35 cellular contexts compared by ENCODE assay signal in genomic region chr1:151966061-151966460, GRCh38.
"Had no signal": no experiment of that assay in that cellular context is flagged by ENCODE, and none has a peak within 500 bp of the region (broad histone marks: within the 10 kb centered on the region; RNA-seq: fewer than 3 reads in every experiment).

No MANE protein-coding gene starts in this region.

- ATAC-seq: activated CD4-positive, alpha-beta T cell treated with anti-CD3 and anti-CD28 coated beads for 36 hours; activated CD8-positive, alpha-beta memory T cell treated with anti-CD3 and anti-CD28 coated beads, Interleukin-2, amount 10 ng/mL, durations not matched to agents 7 days and 5 days; activated CD8-positive, alpha-beta T cell treated with anti-CD3 and anti-CD28 coated beads, Interleukin-2, amount 10 ng/mL, durations not matched to agents 7 days and 5 days; activated naive CD4-positive, alpha-beta T cell treated with anti-CD3 and anti-CD28 coated beads, Interleukin-2, amount 50 U/mL, for 72 hours; foreskin keratinocyte; gastrocnemius medialis; heart left ventricle; T-cell had no signal

- H3K27ac ChIP-seq: ascending aorta, breast epithelium, coronary artery, dorsolateral prefrontal cortex, esophagus muscularis mucosa, foreskin keratinocyte, gastrocnemius medialis, heart left ventricle had no signal

- H3K4me1 ChIP-seq: breast epithelium had no signal

- H3K36me3 Mint-ChIP-seq: activated CD4-positive, alpha-beta memory T cell treated with anti-CD3 and anti-CD28 coated beads for 36 hours; activated CD8-positive, alpha-beta memory T cell treated with anti-CD3 and anti-CD28 coated beads, Interleukin-2, amount 10 ng/mL, durations not matched to agents 7 days and 5 days; activated naive CD4-positive, alpha-beta T cell treated with anti-CD3 and anti-CD28 coated beads, Interleukin-2, amount 10 ng/mL, durations not matched to agents 7 days and 5 days; activated naive CD4-positive, alpha-beta T cell treated with anti-CD3 and anti-CD28 coated beads, Interleukin-2, amount 50 U/mL, for 72 hours; activated naive CD8-positive, alpha-beta T cell treated with anti-CD3 and anti-CD28 coated beads, Interleukin-2, amount 10 ng/mL, durations not matched to agents 7 days and 5 days; brain; T-cell had no signal

- H3K27me3 ChIP-seq: ascending aorta, breast epithelium, esophagus muscularis mucosa, foreskin keratinocyte, gastrocnemius medialis, heart left ventricle had no signal

- H3K4me3 ChIP-seq: ascending aorta, breast epithelium, coronary artery, dorsolateral prefrontal cortex, esophagus muscularis mucosa, gastrocnemius medialis, heart left ventricle had no signal

- H3K27me3 Mint-ChIP-seq: activated CD4-positive, alpha-beta memory T cell treated with anti-CD3 and anti-CD28 coated beads for 36 hours; activated CD4-positive, alpha-beta T cell treated with anti-CD3 and anti-CD28 coated beads for 36 hours; dendritic cell treated with granulocyte-macrophage colony-stimulating factor and Interleukin-4, amounts not matched to agents 40 ng/mL and 50 ng/mL, for 4 days had no signal

- DNase-seq: activated CD4-positive, alpha-beta memory T cell treated with anti-CD3 and anti-CD28 coated beads for 36 hours; activated CD4-positive, alpha-beta T cell treated with anti-CD3 and anti-CD28 coated beads for 36 hours; activated CD4-positive, alpha-beta T cell treated with anti-CD3 and anti-CD28 coated beads, Interleukin-2, amount 10 ng/mL, durations not matched to agents 24 days and 14 days; activated CD4-positive, CD25-positive, alpha-beta regulatory T cell; activated CD4-positive, CD25-positive, alpha-beta regulatory T cell treated with anti-CD3 and anti-CD28 coated beads, Interleukin-2, amount 50 U/mL, for 72 hours; activated CD8-positive, alpha-beta memory T cell treated with anti-CD3 and anti-CD28 coated beads, Interleukin-2, amount 10 ng/mL, durations not matched to agents 7 days and 5 days; activated CD8-positive, alpha-beta memory T cell treated with anti-CD3 and anti-CD28 coated beads, Interleukin-2, amount 50 U/mL, for 4 hours; activated CD8-positive, alpha-beta T cell treated with anti-CD3 and anti-CD28 coated beads, Interleukin-2, amount 10 ng/mL, durations not matched to agents 7 days and 5 days; activated gamma-delta T cell; activated naive CD4-positive, alpha-beta T cell; activated naive CD4-positive, alpha-beta T cell treated with anti-CD3 and anti-CD28 coated beads, Interleukin-2, amount 10 ng/mL, durations not matched to agents 7 days and 5 days; activated naive CD8-positive, alpha-beta T cell treated with anti-CD3 and anti-CD28 coated beads, Interleukin-2, amount 10 ng/mL, durations not matched to agents 7 days and 5 days; activated T-cell treated with anti-CD3 and anti-CD28 coated beads, Interleukin-2, amount 50 U/mL, for 1 hour; activated T-cell treated with anti-CD3 and anti-CD28 coated beads, Interleukin-2, amount 50 U/mL, for 48 hours; dorsolateral prefrontal cortex; effector memory CD4-positive, alpha-beta T cell; endodermal cell; erythroblast; foreskin keratinocyte; gastrocnemius medialis; glutamatergic neuron; heart left ventricle; T-cell; T1000 had no signal

- H3K4me3 Mint-ChIP-seq: activated CD4-positive, alpha-beta memory T cell treated with anti-CD3 and anti-CD28 coated beads for 36 hours; activated CD4-positive, alpha-beta T cell treated with anti-CD3 and anti-CD28 coated beads for 36 hours; activated CD4-positive, alpha-beta T cell treated with anti-CD3 and anti-CD28 coated beads, Interleukin-2, amount 10 ng/mL, durations not matched to agents 24 days and 14 days; activated CD8-positive, alpha-beta memory T cell treated with anti-CD3 and anti-CD28 coated beads, Interleukin-2, amount 10 ng/mL, durations not matched to agents 7 days and 5 days; activated CD8-positive, alpha-beta T cell treated with anti-CD3 and anti-CD28 coated beads, Interleukin-2, amount 10 ng/mL, durations not matched to agents 7 days and 5 days; activated naive CD4-positive, alpha-beta T cell treated with anti-CD3 and anti-CD28 coated beads, Interleukin-2, amount 10 ng/mL, durations not matched to agents 7 days and 5 days; activated naive CD8-positive, alpha-beta T cell treated with anti-CD3 and anti-CD28 coated beads, Interleukin-2, amount 10 ng/mL, durations not matched to agents 7 days and 5 days; activated T-helper 1 cell treated with anti-CD3 and anti-CD28 coated beads, Interleukin-12 subunit alpha, Interleukin-12 subunit beta, Interleukin-2, Interleukin-4 antibody, amounts not matched to agents 30 ng/mL and 10 ng/mL and 1 ng/mL, durations not matched to agents 14 hours and 24 hours and 36 hours; brain; central memory CD8-positive, alpha-beta T cell; dendritic cell treated with granulocyte-macrophage colony-stimulating factor and Interleukin-4, amounts not matched to agents 40 ng/mL and 50 ng/mL, for 4 days; endodermal cell; T-cell; T-helper 1 cell treated with Interleukin-12 subunit alpha and Interleukin-12 subunit beta and Interleukin-4 antibody, amounts not matched to agents 30 μg/mL and 1 μg/mL, for 36 hours; T-helper 2 cell treated with Interferon-gamma antibody and Interleukin-4, amounts not matched to agents 5 μg/mL and 100 μg/mL, for 36 hours had no signal

- H3K9me3 ChIP-seq: ascending aorta, breast epithelium, esophagus muscularis mucosa, gastrocnemius medialis, heart left ventricle had no signal

- H3K36me3 ChIP-seq: ascending aorta, breast epithelium, esophagus muscularis mucosa, gastrocnemius medialis, heart left ventricle had no signal

- H3K27ac Mint-ChIP-seq: activated CD4-positive, alpha-beta memory T cell treated with anti-CD3 and anti-CD28 coated beads for 36 hours; activated CD4-positive, alpha-beta T cell treated with anti-CD3 and anti-CD28 coated beads for 36 hours; activated CD4-positive, alpha-beta T cell treated with anti-CD3 and anti-CD28 coated beads, Interleukin-2, amount 10 ng/mL, durations not matched to agents 24 days and 14 days; activated CD8-positive, alpha-beta memory T cell treated with anti-CD3 and anti-CD28 coated beads, Interleukin-2, amount 10 ng/mL, durations not matched to agents 7 days and 5 days; activated CD8-positive, alpha-beta T cell treated with anti-CD3 and anti-CD28 coated beads, Interleukin-2, amount 10 ng/mL, durations not matched to agents 7 days and 5 days; activated naive CD4-positive, alpha-beta T cell treated with anti-CD3 and anti-CD28 coated beads, Interleukin-2, amount 10 ng/mL, durations not matched to agents 7 days and 5 days; activated naive CD4-positive, alpha-beta T cell treated with anti-CD3 and anti-CD28 coated beads, Interleukin-2, amount 50 U/mL, for 72 hours; activated naive CD8-positive, alpha-beta T cell treated with anti-CD3 and anti-CD28 coated beads, Interleukin-2, amount 10 ng/mL, durations not matched to agents 7 days and 5 days; activated T-helper 1 cell treated with anti-CD3 and anti-CD28 coated beads, Interleukin-12 subunit alpha, Interleukin-12 subunit beta, Interleukin-2, Interleukin-4 antibody, amounts not matched to agents 30 ng/mL and 10 ng/mL and 1 ng/mL, durations not matched to agents 14 hours and 24 hours and 36 hours; brain; dendritic cell treated with granulocyte-macrophage colony-stimulating factor and Interleukin-4, amounts not matched to agents 40 ng/mL and 50 ng/mL, for 4 days; endodermal cell; T-cell; T-helper 1 cell treated with Interleukin-12 subunit alpha and Interleukin-12 subunit beta and Interleukin-4 antibody, amounts not matched to agents 30 μg/mL and 1 μg/mL, for 36 hours; T-helper 2 cell treated with Interferon-gamma antibody and Interleukin-4, amounts not matched to agents 5 μg/mL and 100 μg/mL, for 36 hours had no signal
